In the genomic region with DNA sequence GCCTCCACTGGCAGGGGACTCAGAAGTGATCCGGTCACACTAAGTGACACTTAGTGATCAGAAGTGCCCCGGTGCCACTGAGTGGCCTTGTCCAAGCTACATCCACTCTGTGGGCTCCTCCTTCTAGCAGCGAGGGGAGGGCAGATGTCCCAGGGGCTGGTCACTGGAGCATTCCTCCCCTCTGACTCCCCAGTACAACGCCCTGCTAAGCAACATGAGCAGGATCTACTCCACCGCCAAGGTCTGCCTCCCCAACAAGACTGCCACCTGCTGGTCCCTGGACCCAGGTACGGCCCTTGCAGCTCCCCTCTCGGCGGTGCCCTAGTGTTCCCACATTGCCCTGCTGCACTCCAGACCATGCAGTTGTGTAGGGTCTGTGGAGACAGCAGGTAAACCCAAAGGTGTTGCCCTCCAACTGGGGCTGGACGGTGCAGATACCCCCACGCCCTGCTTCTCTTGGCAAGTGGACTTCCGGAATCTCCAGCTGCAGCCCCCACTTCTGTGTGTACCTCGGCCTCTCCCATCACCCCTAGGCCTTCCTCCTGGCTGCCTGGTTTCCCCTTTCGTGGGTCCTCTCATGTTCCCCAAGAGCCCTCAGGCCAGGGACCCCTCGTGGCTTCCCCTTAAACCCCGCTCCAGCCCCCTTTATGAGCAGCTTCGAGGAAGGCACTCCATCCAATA, we compare ENCODE assay signal across 1 cellular context.
TF ChIP-seq lines count a peak whose summit lies in the region.

No MANE protein-coding gene starts in this region.

TF ChIP-seq in HepG2, 621 proteins besides CTCF, POLR2A, EP300 and RAD21 (continued from another document and continues in another):
- TF ChIP-seq, protein P1, sequence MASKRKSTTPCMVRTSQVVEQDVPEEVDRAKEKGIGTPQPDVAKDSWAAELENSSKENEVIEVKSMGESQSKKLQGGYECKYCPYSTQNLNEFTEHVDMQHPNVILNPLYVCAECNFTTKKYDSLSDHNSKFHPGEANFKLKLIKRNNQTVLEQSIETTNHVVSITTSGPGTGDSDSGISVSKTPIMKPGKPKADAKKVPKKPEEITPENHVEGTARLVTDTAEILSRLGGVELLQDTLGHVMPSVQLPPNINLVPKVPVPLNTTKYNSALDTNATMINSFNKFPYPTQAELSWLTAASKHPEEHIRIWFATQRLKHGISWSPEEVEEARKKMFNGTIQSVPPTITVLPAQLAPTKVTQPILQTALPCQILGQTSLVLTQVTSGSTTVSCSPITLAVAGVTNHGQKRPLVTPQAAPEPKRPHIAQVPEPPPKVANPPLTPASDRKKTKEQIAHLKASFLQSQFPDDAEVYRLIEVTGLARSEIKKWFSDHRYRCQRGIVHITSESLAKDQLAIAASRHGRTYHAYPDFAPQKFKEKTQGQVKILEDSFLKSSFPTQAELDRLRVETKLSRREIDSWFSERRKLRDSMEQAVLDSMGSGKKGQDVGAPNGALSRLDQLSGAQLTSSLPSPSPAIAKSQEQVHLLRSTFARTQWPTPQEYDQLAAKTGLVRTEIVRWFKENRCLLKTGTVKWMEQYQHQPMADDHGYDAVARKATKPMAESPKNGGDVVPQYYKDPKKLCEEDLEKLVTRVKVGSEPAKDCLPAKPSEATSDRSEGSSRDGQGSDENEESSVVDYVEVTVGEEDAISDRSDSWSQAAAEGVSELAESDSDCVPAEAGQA (IDR thresholded peaks at IDR 0.05; ENCODE audit: low read depth), result no peak
- TF ChIP-seq, protein P1 (CRISPR knock-in tag; IDR thresholded peaks at IDR 0.05; ENCODE audit: borderline replicate concordance), result no peak
- TF ChIP-seq, protein P2, sequence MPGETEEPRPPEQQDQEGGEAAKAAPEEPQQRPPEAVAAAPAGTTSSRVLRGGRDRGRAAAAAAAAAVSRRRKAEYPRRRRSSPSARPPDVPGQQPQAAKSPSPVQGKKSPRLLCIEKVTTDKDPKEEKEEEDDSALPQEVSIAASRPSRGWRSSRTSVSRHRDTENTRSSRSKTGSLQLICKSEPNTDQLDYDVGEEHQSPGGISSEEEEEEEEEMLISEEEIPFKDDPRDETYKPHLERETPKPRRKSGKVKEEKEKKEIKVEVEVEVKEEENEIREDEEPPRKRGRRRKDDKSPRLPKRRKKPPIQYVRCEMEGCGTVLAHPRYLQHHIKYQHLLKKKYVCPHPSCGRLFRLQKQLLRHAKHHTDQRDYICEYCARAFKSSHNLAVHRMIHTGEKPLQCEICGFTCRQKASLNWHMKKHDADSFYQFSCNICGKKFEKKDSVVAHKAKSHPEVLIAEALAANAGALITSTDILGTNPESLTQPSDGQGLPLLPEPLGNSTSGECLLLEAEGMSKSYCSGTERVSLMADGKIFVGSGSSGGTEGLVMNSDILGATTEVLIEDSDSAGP (CRISPR knock-in tag; IDR thresholded peaks at IDR 0.05; ENCODE audit: borderline replicate concordance), result peak; percentile 54; the same call in 1 of the 2 replicates
- TF ChIP-seq ZNF577 (CRISPR knock-in tag; IDR thresholded peaks at IDR 0.05; ENCODE audit: borderline replicate concordance, low read depth) (no peak), ZNF605 (CRISPR knock-in tag; IDR thresholded peaks at IDR 0.05) (no peak), ZNF251 (CRISPR knock-in tag; IDR thresholded peaks at IDR 0.05) (no peak), ZNF672 (CRISPR knock-in tag; IDR thresholded peaks at IDR 0.05) (no peak), GPN1 (CRISPR knock-in tag; IDR thresholded peaks at IDR 0.05; ENCODE audit: borderline replicate concordance) (no peak), ZNF607 (CRISPR knock-in tag; IDR thresholded peaks at IDR 0.05; ENCODE audit: borderline replicate concordance) (no peak), POGZ (CRISPR knock-in tag; IDR thresholded peaks at IDR 0.05) (no peak), ZMYM3 (CRISPR knock-in tag; IDR thresholded peaks at IDR 0.05) (0 out of 2 replicates have a peak, but pooled peaks have one; percentile 27), HNRNPL (IDR thresholded peaks at IDR 0.05; ENCODE audit: low read depth, low read length) (0 out of 2 replicates have a peak, but pooled peaks have one; percentile 23), ZNF501 (CRISPR knock-in tag; IDR thresholded peaks at IDR 0.05) (peak; percentile 69), KAT8 (CRISPR knock-in tag; IDR thresholded peaks at IDR 0.05) (0 out of 2 replicates have a peak, but pooled peaks have one; percentile 27), PAWR (CRISPR knock-in tag; IDR thresholded peaks at IDR 0.05; ENCODE audit: borderline replicate concordance) (no peak), BRCA1 (CRISPR knock-in tag; IDR thresholded peaks at IDR 0.05) (no peak), ZNF33B (CRISPR knock-in tag; IDR thresholded peaks at IDR 0.05) (0 out of 2 replicates have a peak, but pooled peaks have one; percentile 33), MXI1 (IDR thresholded peaks at IDR 0.05; ENCODE audit: borderline replicate concordance, low read depth, low read length) (0 out of 3 replicates have a peak, but pooled peaks have one; percentile 32), REXO4 (CRISPR knock-in tag; IDR thresholded peaks at IDR 0.05; ENCODE audit: borderline replicate concordance) (no peak), RFX3 (CRISPR knock-in tag; IDR thresholded peaks at IDR 0.05) (no peak), ZNF563 (CRISPR knock-in tag; IDR thresholded peaks at IDR 0.05) (no peak), NR1H2 (CRISPR knock-in tag; IDR thresholded peaks at IDR 0.05; ENCODE audit: borderline replicate concordance, low read depth) (no peak), KDM6A (CRISPR knock-in tag; IDR thresholded peaks at IDR 0.05; ENCODE audit: low read depth) (no peak), MLLT10 (CRISPR knock-in tag; IDR thresholded peaks at IDR 0.05) (no peak)
- TF ChIP-seq, protein P3, sequence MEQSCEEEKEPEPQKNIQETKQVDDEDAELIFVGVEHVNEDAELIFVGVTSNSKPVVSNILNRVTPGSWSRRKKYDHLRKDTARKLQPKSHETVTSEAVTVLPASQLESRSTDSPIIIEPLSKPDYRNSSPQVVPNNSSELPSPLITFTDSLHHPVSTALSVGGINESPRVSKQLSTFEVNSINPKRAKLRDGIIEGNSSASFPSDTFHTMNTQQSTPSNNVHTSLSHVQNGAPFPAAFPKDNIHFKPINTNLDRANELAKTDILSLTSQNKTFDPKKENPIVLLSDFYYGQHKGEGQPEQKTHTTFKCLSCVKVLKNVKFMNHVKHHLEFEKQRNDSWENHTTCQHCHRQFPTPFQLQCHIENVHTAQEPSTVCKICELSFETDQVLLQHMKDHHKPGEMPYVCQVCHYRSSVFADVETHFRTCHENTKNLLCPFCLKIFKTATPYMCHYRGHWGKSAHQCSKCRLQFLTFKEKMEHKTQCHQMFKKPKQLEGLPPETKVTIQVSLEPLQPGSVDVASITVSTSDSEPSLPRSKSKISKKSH (CRISPR knock-in tag; IDR thresholded peaks at IDR 0.05; ENCODE audit: borderline replicate concordance), result peak; percentile 75; the same call in 1 of the 2 replicates
- TF ChIP-seq, protein P4, sequence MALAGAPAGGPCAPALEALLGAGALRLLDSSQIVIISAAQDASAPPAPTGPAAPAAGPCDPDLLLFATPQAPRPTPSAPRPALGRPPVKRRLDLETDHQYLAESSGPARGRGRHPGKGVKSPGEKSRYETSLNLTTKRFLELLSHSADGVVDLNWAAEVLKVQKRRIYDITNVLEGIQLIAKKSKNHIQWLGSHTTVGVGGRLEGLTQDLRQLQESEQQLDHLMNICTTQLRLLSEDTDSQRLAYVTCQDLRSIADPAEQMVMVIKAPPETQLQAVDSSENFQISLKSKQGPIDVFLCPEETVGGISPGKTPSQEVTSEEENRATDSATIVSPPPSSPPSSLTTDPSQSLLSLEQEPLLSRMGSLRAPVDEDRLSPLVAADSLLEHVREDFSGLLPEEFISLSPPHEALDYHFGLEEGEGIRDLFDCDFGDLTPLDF (CRISPR knock-in tag; IDR thresholded peaks at IDR 0.05), result no peak
- TF ChIP-seq, protein P5, sequence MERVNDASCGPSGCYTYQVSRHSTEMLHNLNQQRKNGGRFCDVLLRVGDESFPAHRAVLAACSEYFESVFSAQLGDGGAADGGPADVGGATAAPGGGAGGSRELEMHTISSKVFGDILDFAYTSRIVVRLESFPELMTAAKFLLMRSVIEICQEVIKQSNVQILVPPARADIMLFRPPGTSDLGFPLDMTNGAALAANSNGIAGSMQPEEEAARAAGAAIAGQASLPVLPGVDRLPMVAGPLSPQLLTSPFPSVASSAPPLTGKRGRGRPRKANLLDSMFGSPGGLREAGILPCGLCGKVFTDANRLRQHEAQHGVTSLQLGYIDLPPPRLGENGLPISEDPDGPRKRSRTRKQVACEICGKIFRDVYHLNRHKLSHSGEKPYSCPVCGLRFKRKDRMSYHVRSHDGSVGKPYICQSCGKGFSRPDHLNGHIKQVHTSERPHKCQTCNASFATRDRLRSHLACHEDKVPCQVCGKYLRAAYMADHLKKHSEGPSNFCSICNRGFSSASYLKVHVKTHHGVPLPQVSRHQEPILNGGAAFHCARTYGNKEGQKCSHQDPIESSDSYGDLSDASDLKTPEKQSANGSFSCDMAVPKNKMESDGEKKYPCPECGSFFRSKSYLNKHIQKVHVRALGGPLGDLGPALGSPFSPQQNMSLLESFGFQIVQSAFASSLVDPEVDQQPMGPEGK (CRISPR knock-in tag; IDR thresholded peaks at IDR 0.05), result peak; percentile 49
- TF ChIP-seq, protein P6, sequence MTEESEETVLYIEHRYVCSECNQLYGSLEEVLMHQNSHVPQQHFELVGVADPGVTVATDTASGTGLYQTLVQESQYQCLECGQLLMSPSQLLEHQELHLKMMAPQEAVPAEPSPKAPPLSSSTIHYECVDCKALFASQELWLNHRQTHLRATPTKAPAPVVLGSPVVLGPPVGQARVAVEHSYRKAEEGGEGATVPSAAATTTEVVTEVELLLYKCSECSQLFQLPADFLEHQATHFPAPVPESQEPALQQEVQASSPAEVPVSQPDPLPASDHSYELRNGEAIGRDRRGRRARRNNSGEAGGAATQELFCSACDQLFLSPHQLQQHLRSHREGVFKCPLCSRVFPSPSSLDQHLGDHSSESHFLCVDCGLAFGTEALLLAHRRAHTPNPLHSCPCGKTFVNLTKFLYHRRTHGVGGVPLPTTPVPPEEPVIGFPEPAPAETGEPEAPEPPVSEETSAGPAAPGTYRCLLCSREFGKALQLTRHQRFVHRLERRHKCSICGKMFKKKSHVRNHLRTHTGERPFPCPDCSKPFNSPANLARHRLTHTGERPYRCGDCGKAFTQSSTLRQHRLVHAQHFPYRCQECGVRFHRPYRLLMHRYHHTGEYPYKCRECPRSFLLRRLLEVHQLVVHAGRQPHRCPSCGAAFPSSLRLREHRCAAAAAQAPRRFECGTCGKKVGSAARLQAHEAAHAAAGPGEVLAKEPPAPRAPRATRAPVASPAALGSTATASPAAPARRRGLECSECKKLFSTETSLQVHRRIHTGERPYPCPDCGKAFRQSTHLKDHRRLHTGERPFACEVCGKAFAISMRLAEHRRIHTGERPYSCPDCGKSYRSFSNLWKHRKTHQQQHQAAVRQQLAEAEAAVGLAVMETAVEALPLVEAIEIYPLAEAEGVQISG (CRISPR knock-in tag; IDR thresholded peaks at IDR 0.05), result 0 out of 2 replicates have a peak, but pooled peaks have one; percentile 41
- TF ChIP-seq, protein P7, sequence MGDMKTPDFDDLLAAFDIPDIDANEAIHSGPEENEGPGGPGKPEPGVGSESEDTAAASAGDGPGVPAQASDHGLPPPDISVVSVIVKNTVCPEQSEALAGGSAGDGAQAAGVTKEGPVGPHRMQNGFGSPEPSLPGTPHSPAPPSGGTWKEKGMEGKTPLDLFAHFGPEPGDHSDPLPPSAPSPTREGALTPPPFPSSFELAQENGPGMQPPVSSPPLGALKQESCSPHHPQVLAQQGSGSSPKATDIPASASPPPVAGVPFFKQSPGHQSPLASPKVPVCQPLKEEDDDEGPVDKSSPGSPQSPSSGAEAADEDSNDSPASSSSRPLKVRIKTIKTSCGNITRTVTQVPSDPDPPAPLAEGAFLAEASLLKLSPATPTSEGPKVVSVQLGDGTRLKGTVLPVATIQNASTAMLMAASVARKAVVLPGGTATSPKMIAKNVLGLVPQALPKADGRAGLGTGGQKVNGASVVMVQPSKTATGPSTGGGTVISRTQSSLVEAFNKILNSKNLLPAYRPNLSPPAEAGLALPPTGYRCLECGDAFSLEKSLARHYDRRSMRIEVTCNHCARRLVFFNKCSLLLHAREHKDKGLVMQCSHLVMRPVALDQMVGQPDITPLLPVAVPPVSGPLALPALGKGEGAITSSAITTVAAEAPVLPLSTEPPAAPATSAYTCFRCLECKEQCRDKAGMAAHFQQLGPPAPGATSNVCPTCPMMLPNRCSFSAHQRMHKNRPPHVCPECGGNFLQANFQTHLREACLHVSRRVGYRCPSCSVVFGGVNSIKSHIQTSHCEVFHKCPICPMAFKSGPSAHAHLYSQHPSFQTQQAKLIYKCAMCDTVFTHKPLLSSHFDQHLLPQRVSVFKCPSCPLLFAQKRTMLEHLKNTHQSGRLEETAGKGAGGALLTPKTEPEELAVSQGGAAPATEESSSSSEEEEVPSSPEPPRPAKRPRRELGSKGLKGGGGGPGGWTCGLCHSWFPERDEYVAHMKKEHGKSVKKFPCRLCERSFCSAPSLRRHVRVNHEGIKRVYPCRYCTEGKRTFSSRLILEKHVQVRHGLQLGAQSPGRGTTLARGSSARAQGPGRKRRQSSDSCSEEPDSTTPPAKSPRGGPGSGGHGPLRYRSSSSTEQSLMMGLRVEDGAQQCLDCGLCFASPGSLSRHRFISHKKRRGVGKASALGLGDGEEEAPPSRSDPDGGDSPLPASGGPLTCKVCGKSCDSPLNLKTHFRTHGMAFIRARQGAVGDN (CRISPR knock-in tag; IDR thresholded peaks at IDR 0.05), result peak; percentile 52
- TF ChIP-seq, protein P8, sequence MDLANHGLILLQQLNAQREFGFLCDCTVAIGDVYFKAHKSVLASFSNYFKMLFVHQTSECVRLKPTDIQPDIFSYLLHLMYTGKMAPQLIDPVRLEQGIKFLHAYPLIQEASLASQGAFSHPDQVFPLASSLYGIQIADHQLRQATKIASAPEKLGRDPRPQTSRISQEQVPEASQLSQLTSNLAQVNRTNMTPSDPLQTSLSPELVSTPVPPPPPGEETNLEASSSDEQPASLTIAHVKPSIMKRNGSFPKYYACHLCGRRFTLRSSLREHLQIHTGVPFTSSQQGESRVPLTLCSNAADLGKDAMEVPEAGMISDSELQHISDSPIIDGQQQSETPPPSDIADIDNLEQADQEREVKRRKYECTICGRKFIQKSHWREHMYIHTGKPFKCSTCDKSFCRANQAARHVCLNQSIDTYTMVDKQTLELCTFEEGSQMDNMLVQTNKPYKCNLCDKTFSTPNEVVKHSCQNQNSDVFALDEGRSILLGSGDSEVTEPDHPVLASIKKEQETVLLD (CRISPR knock-in tag; IDR thresholded peaks at IDR 0.05; ENCODE audit: low read depth), result no peak
- TF ChIP-seq, protein P9, sequence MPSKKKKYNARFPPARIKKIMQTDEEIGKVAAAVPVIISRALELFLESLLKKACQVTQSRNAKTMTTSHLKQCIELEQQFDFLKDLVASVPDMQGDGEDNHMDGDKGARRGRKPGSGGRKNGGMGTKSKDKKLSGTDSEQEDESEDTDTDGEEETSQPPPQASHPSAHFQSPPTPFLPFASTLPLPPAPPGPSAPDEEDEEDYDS (CRISPR knock-in tag; IDR thresholded peaks at IDR 0.05), result 0 out of 2 replicates have a peak, but pooled peaks have one; percentile 32
